In the genomic region with DNA sequence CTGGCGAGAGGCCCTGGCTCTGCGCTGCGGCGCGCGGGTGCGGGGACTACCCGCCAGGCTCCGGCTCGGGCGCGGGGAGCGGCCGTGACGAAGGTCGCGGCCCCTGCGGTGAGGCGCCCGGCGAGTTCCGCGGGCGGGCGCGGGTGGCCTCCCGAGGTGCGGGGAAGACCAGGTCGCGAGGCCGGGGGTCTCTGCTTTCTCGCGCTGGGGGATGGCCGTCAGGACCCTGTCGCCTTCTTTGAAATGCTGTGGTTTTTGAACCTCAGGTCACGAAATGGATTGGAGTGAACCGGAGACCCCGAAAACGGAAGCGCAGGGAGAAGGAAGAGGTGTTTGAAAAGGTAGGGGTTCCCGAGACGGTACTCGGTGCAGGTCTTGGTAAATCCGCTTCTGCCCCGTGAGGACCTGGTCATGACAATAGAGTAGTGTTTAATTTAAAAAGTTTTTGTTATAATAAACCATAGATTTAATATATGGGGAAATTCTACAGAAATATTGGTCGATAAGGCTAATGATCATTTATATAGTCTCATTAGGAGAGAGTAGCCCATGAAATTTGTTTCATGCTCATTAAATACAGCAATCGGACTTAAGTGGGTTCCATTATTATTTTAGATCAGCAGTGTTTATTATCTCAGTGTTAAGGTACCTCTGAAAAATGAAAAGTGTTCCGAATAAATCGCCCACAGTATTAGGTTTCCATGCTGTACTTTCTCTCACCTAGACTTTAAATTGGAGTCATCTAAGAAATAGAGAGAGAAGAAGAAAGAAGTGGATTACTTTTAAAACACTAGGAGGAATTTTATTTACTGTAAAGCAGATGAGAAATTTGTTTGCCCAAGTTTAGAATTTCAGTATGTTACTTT, we compare ENCODE assay signal across 8 cellular contexts.
DNase-seq lines count a peak whose midpoint lies in the region; ATAC-seq and TF ChIP-seq lines count a peak whose summit lies in the region.

No MANE protein-coding gene starts in this region.

- no peak overlapping the region for H3K27ac ChIP-seq in CD8-positive, alpha-beta T cell (ENCODE audit: low read depth, low read length)

- peaks cover 7% of the 10 kb centered on the region for H3K4me1 Mint-ChIP-seq in CD8-positive, alpha-beta T cell (ENCODE audit: low read depth)
- peaks cover 24% of the 10 kb centered on the region for H3K4me1 Mint-ChIP-seq in activated CD8-positive, alpha-beta T cell treated with anti-CD3 and anti-CD28 coated beads for 36 hours (ENCODE audit: low read depth)
- peaks cover 6% of the 10 kb centered on the region for H3K4me1 Mint-ChIP-seq in stimulated activated memory B cell treated with anti-CD40 and anti-IgM and Interleukin-4, amounts not matched to agents 10 μg/mL and 1 μg/mL and 100 μg/mL, for 72 hours

- POLR2A ChIA-PET in CD8-positive, alpha-beta T cell (lab: Charles Lee): no interaction called here
- POLR2A ChIA-PET in activated CD8-positive, alpha-beta T cell treated with anti-CD3 and anti-CD28 coated beads for 36 hours (lab: Charles Lee): no interaction called here

- intact Hi-C loops in CD8-positive, alpha-beta T cell (cut with DNase I, micrococcal nuclease): no loop called here
- intact Hi-C loops in activated CD8-positive, alpha-beta T cell treated with anti-CD3 and anti-CD28 coated beads for 36 hours (cut with micrococcal nuclease): no loop called here

- peak overlapping the region; percentile 74 for H3K4me3 Mint-ChIP-seq in CD8-positive, alpha-beta T cell
- peak overlapping the region; percentile 68 for H3K4me3 Mint-ChIP-seq in activated CD8-positive, alpha-beta T cell treated with anti-CD3 and anti-CD28 coated beads for 36 hours
- H3K4me3 Mint-ChIP-seq in stimulated activated memory B cell treated with anti-CD40 and anti-IgM and Interleukin-4, amounts not matched to agents 10 μg/mL and 1 μg/mL and 100 μg/mL, for 72 hours: peak overlapping the region; percentile 33

- peak overlapping the region; percentile 30 for H3K4me3 ChIP-seq in CD8-positive, alpha-beta T cell (ENCODE audit: low read depth, low read length)
- H3K4me3 ChIP-seq in iPS-15b (ENCODE audit: low read depth, low read length): peak overlapping the region; percentile 53

- H3K9me3 Mint-ChIP-seq in CD8-positive, alpha-beta T cell: no peaks in the 10 kb centered on the region
- H3K9me3 Mint-ChIP-seq in activated CD8-positive, alpha-beta T cell treated with anti-CD3 and anti-CD28 coated beads for 36 hours: no peaks in the 10 kb centered on the region
- H3K9me3 Mint-ChIP-seq in stimulated activated memory B cell treated with anti-CD40 and anti-IgM and Interleukin-4, amounts not matched to agents 10 μg/mL and 1 μg/mL and 100 μg/mL, for 72 hours: no peaks in the 10 kb centered on the region

- H3K27ac Mint-ChIP-seq in CD8-positive, alpha-beta T cell: no peak overlapping the region
- no peak overlapping the region for H3K27ac Mint-ChIP-seq in activated CD8-positive, alpha-beta T cell treated with anti-CD3 and anti-CD28 coated beads for 36 hours
- H3K27ac Mint-ChIP-seq in stimulated activated memory B cell treated with anti-CD40 and anti-IgM and Interleukin-4, amounts not matched to agents 10 μg/mL and 1 μg/mL and 100 μg/mL, for 72 hours: no peak overlapping the region

- peaks cover 9% of the 10 kb centered on the region for H3K4me1 ChIP-seq in CD8-positive, alpha-beta T cell (ENCODE audit: insufficient read depth, low read length)
- H3K4me1 ChIP-seq in iPS-15b (ENCODE audit: control insufficient read depth, insufficient read depth, low read length): no peaks in the 10 kb centered on the region

- H3K9ac ChIP-seq in iPS-15b (ENCODE audit: low read depth, low read length): no peak overlapping the region

- H3K27me3 ChIP-seq in CD8-positive, alpha-beta T cell (ENCODE audit: insufficient read depth, low read length): peaks cover 27% of the 10 kb centered on the region
- peaks cover 44% of the 10 kb centered on the region for H3K27me3 ChIP-seq in iPS-15b (ENCODE audit: control insufficient read depth, insufficient read depth, low read length)

- H3K36me3 ChIP-seq in CD8-positive, alpha-beta T cell (ENCODE audit: insufficient read depth, low read length): no peaks in the 10 kb centered on the region
- no peaks in the 10 kb centered on the region for H3K36me3 ChIP-seq in iPS-15b (ENCODE audit: control insufficient read depth, insufficient read depth, low read length)

- no peaks in the 10 kb centered on the region for H3K36me3 Mint-ChIP-seq in CD8-positive, alpha-beta T cell
- H3K36me3 Mint-ChIP-seq in activated CD8-positive, alpha-beta T cell treated with anti-CD3 and anti-CD28 coated beads for 36 hours (ENCODE audit: low read depth): peaks cover 1% of the 10 kb centered on the region
- H3K36me3 Mint-ChIP-seq in stimulated activated memory B cell treated with anti-CD40 and anti-IgM and Interleukin-4, amounts not matched to agents 10 μg/mL and 1 μg/mL and 100 μg/mL, for 72 hours: peaks cover 9% of the 10 kb centered on the region

- DNase-seq in CD8-positive, alpha-beta T cell: no peak
- peak; percentile 6 for DNase-seq in HCEC 1CT
- no peak for DNase-seq in activated CD8-positive, alpha-beta T cell treated with anti-CD3 and anti-CD28 coated beads for 36 hours
- DNase-seq in stimulated activated CD8-positive, alpha-beta memory T cell treated with anti-CD3 and anti-CD28 coated beads, Interleukin-4, amount 100 ng/mL, for 48 hours: no peak
- no peak for DNase-seq in hippocampal formation (lab: John Stamatoyannopoulos, UW)

- H3K27me3 Mint-ChIP-seq in CD8-positive, alpha-beta T cell (ENCODE audit: low read depth): peaks cover 35% of the 10 kb centered on the region
- H3K27me3 Mint-ChIP-seq in activated CD8-positive, alpha-beta T cell treated with anti-CD3 and anti-CD28 coated beads for 36 hours: peaks cover 28% of the 10 kb centered on the region
- H3K27me3 Mint-ChIP-seq in stimulated activated memory B cell treated with anti-CD40 and anti-IgM and Interleukin-4, amounts not matched to agents 10 μg/mL and 1 μg/mL and 100 μg/mL, for 72 hours: peaks cover 22% of the 10 kb centered on the region

- ATAC-seq in CD8-positive, alpha-beta T cell: no peak
- ATAC-seq in activated CD8-positive, alpha-beta T cell treated with anti-CD3 and anti-CD28 coated beads for 36 hours: no peak
- ATAC-seq in stimulated activated memory B cell treated with anti-CD40 and anti-IgM and Interleukin-4, amounts not matched to agents 10 μg/mL and 1 μg/mL and 100 μg/mL, for 72 hours: peak; percentile 34
- no peak for ATAC-seq in GM21717 (IDR thresholded peaks at IDR 0.05; ENCODE audit: unreplicated experiment)

- CTCF ChIA-PET in CD8-positive, alpha-beta T cell (lab: Charles Lee): no interaction called here
- CTCF ChIA-PET in activated CD8-positive, alpha-beta T cell treated with anti-CD3 and anti-CD28 coated beads for 36 hours (lab: Charles Lee): no interaction called here

- no peaks in the 10 kb centered on the region for H3K9me3 ChIP-seq in CD8-positive, alpha-beta T cell (ENCODE audit: low read length)
- H3K9me3 ChIP-seq in iPS-15b (ENCODE audit: control insufficient read depth, insufficient read depth, low read length): no peaks in the 10 kb centered on the region

- no peak for TF ChIP-seq CTCF in CD8-positive, alpha-beta T cell (IDR thresholded peaks at IDR 0.05)
- no peak for TF ChIP-seq CTCF in activated CD8-positive, alpha-beta T cell treated with anti-CD3 and anti-CD28 coated beads for 36 hours (IDR thresholded peaks at IDR 0.05)
